1 cellular context compared by ENCODE assay signal in genomic region chr6:27479319-27480182, GRCh38.
TF ChIP-seq lines count a peak whose summit lies in the region.

No MANE protein-coding gene starts in this region.

TF ChIP-seq in HepG2, 621 proteins besides CTCF, POLR2A, EP300 and RAD21 (continued from another document and continues in another):
- TF ChIP-seq NFKB2 (CRISPR knock-in tag; IDR thresholded peaks at IDR 0.05; ENCODE audit: borderline replicate concordance) (no peak), ZNF292 (CRISPR knock-in tag; IDR thresholded peaks at IDR 0.05; ENCODE audit: borderline replicate concordance, low read depth) (no peak), E2F2 (CRISPR knock-in tag; IDR thresholded peaks at IDR 0.05; ENCODE audit: borderline replicate concordance) (no peak), ZFP36 (IDR thresholded peaks at IDR 0.05; ENCODE audit: borderline replicate concordance, low read depth, low read length, partially characterized antibody) (peak; percentile 57), HDAC2 (CRISPR knock-in tag; IDR thresholded peaks at IDR 0.05) (peak; percentile 52; the same call in 1 of the 2 replicates), SALL1 (CRISPR knock-in tag; IDR thresholded peaks at IDR 0.05) (peak; percentile 54), ZNF282 (IDR thresholded peaks at IDR 0.05; ENCODE audit: partially characterized antibody) (no peak), ZNF276 (CRISPR knock-in tag; IDR thresholded peaks at IDR 0.05; ENCODE audit: low read depth) (no peak), ZNF326 (CRISPR knock-in tag; IDR thresholded peaks at IDR 0.05; ENCODE audit: borderline replicate concordance) (no peak), ZNF333 (CRISPR knock-in tag; IDR thresholded peaks at IDR 0.05; ENCODE audit: borderline replicate concordance) (no peak), ZSCAN20 (CRISPR knock-in tag; IDR thresholded peaks at IDR 0.05; ENCODE audit: borderline replicate concordance) (no peak), ZNF674 (CRISPR knock-in tag; IDR thresholded peaks at IDR 0.05; ENCODE audit: low read depth) (no peak), TRIM22 (IDR thresholded peaks at IDR 0.05) (no peak), IRX3 (CRISPR knock-in tag; IDR thresholded peaks at IDR 0.05; ENCODE audit: borderline replicate concordance, low read depth) (no peak), THRA (CRISPR knock-in tag; IDR thresholded peaks at IDR 0.05; ENCODE audit: borderline replicate concordance) (peak; percentile 60; the same call in 1 of the 2 replicates), SRSF4 (IDR thresholded peaks at IDR 0.05; ENCODE audit: low read depth, low read length, poor library complexity, severe bottlenecking) (no peak), AGO2 (optimal IDR thresholded peaks at IDR 0.05; ENCODE audit: low read depth, low read length) (no peak), MAZ (IDR thresholded peaks at IDR 0.05; ENCODE audit: borderline replicate concordance, low read depth, low read length) (no peak), MAZ (CRISPR knock-in tag; IDR thresholded peaks at IDR 0.05; ENCODE audit: low read depth) (no peak), GATA4 (IDR thresholded peaks at IDR 0.05; ENCODE audit: borderline replicate concordance, low read depth) (no peak), FOSL2 (CRISPR knock-in tag; IDR thresholded peaks at IDR 0.05) (peak; percentile 59), POGK (CRISPR knock-in tag; conservative IDR thresholded peaks at IDR 0.05) (peak; percentile 11; the same call in 1 of the 2 replicates), ZFAT (CRISPR knock-in tag; conservative IDR thresholded peaks at IDR 0.05) (no peak), ZNF597 (CRISPR knock-in tag; IDR thresholded peaks at IDR 0.05) (peak; percentile 79; the same call in 1 of the 2 replicates), ZNF563 (CRISPR knock-in tag; IDR thresholded peaks at IDR 0.05) (no peak), ETV5 (CRISPR knock-in tag; IDR thresholded peaks at IDR 0.05; ENCODE audit: borderline replicate concordance) (peak; percentile 93), KDM1A (CRISPR knock-in tag; IDR thresholded peaks at IDR 0.05) (0 out of 2 replicates have a peak, but pooled peaks have one; percentile 41), FOXA3 (CRISPR knock-in tag; IDR thresholded peaks at IDR 0.05) (peak; percentile 76), NFATC3 (CRISPR knock-in tag; IDR thresholded peaks at IDR 0.05) (no peak), NR2F2 (IDR thresholded peaks at IDR 0.05; ENCODE audit: borderline replicate concordance, low read depth) (peak; percentile 67; the same call in 1 of the 2 replicates), DPF2 (CRISPR knock-in tag; IDR thresholded peaks at IDR 0.05; ENCODE audit: borderline replicate concordance, low read depth) (no peak), DDIT3 (CRISPR knock-in tag; IDR thresholded peaks at IDR 0.05) (0 out of 2 replicates have a peak, but pooled peaks have one; percentile 41), ZNF800 (CRISPR knock-in tag; IDR thresholded peaks at IDR 0.05) (no peak), SAFB2 (CRISPR knock-in tag; IDR thresholded peaks at IDR 0.05; ENCODE audit: borderline replicate concordance, low read depth) (no peak), ZNF556 (CRISPR knock-in tag; IDR thresholded peaks at IDR 0.05; ENCODE audit: borderline replicate concordance) (peak; percentile 42; the same call in 1 of the 2 replicates), TEAD3 (CRISPR knock-in tag; optimal IDR thresholded peaks at IDR 0.05; ENCODE audit: borderline replicate concordance) (peak; percentile 25), ZBTB26 (CRISPR knock-in tag; IDR thresholded peaks at IDR 0.05; ENCODE audit: borderline replicate concordance) (0 out of 2 replicates have a peak, but pooled peaks have one; percentile 30), MTF2 (CRISPR knock-in tag; IDR thresholded peaks at IDR 0.05; ENCODE audit: borderline replicate concordance) (0 out of 2 replicates have a peak, but pooled peaks have one; percentile 26), MATR3 (CRISPR knock-in tag; IDR thresholded peaks at IDR 0.05) (no peak), ZFP62 (CRISPR knock-in tag; IDR thresholded peaks at IDR 0.05) (peak; percentile 56; the same call in 1 of the 2 replicates), CENPT (CRISPR knock-in tag; IDR thresholded peaks at IDR 0.05; ENCODE audit: low read depth) (no peak), ZNF280B (CRISPR knock-in tag; IDR thresholded peaks at IDR 0.05; ENCODE audit: borderline replicate concordance) (no peak), MYNN (CRISPR knock-in tag; IDR thresholded peaks at IDR 0.05; ENCODE audit: low read depth) (0 out of 2 replicates have a peak, but pooled peaks have one; percentile 75), ZNF414 (CRISPR knock-in tag; IDR thresholded peaks at IDR 0.05) (peak; percentile 71; the same call in 1 of the 2 replicates), XRCC5 (optimal IDR thresholded peaks at IDR 0.05; ENCODE audit: low read length) (peak; percentile 29), SSRP1 (CRISPR knock-in tag; IDR thresholded peaks at IDR 0.05) (no peak)
